8 cellular contexts compared by ENCODE assay signal in genomic region chrX:131827935-131828334, GRCh38.
A peak's percentile ranks its signal among the peaks of the same experiment; 100 is the strongest.
DNase-seq lines count a peak whose midpoint lies in the region; ATAC-seq, FAIRE-seq and TF ChIP-seq lines count a peak whose summit lies in the region.

No MANE protein-coding gene starts in this region.

- H3K9me3 ChIP-seq in CD4-positive, alpha-beta T cell (ENCODE audit: control insufficient read depth, low read length), result no peaks in the 10 kb centered on the region
- H3K9me3 ChIP-seq in astrocyte (ENCODE audit: insufficient read depth, low read depth, low read length), result no peaks in the 10 kb centered on the region

- no peaks in the 10 kb centered on the region for H3K79me2 ChIP-seq in astrocyte (ENCODE audit: insufficient read depth, low read length)

- no peaks in the 10 kb centered on the region for H3K27me3 ChIP-seq in CD4-positive, alpha-beta T cell (ENCODE audit: control insufficient read depth, insufficient read depth, low read length)
- no peaks in the 10 kb centered on the region for H3K27me3 ChIP-seq in astrocyte (ENCODE audit: insufficient read depth, low read length)

- no peak overlapping the region for H3K4me2 ChIP-seq in astrocyte (ENCODE audit: low read length)

- H3K4me1 Mint-ChIP-seq in CD4-positive, alpha-beta T cell (ENCODE audit: low read depth), result peaks cover 33% of the 10 kb centered on the region
- H3K4me1 Mint-ChIP-seq in astrocyte (ENCODE audit: low read depth, unreplicated experiment) (peaks cover 18% of the 10 kb centered on the region), neural crest cell (peaks cover 26% of the 10 kb centered on the region)

- H3K9ac ChIP-seq in astrocyte (ENCODE audit: low read length), result no peak overlapping the region

- DNase-seq in CD4-positive, alpha-beta T cell, result peak in 2 of 10 experiments; percentile 16 to 26
- DNase-seq in NCI-H2227 treated with DMSO at 0.1 percent for 48 hours (lab: John Stamatoyannopoulos, UW) (peak; percentile 24), astrocyte (ENCODE audit: low read depth) (no peak), neural crest cell (ENCODE audit: low read depth, low spot score) (no peak), SHP77 (lab: John Stamatoyannopoulos, UW) (no peak), omental fat pad (ENCODE audit: low spot score) (no peak)

- intact Hi-C loops in CD4-positive, alpha-beta T cell (cut with DNase I, micrococcal nuclease), result no loop called here

- no peaks in the 10 kb centered on the region for H3K9me3 Mint-ChIP-seq in CD4-positive, alpha-beta T cell
- H3K9me3 Mint-ChIP-seq in astrocyte (ENCODE audit: unreplicated experiment) (no peaks in the 10 kb centered on the region), neural crest cell (no peaks in the 10 kb centered on the region)

- no peak overlapping the region for H3K4me3 ChIP-seq in astrocyte (ENCODE audit: insufficient read depth, low read depth, low read length)

- no peaks in the 10 kb centered on the region for H3K4me1 ChIP-seq in astrocyte (ENCODE audit: insufficient read depth, low read length)

- H3K36me3 ChIP-seq in astrocyte (ENCODE audit: insufficient read depth, low read length), result no peaks in the 10 kb centered on the region

- POLR2A ChIA-PET in CD4-positive, alpha-beta T cell (lab: Charles Lee), result interaction anchor here (1.8 to 2.5 kb wide), 2 partner anchors 11 to 15 kb away, joined by 6 read pairs; no protein-coding TSS in a partner anchor

- no peak overlapping the region for H3K27ac ChIP-seq in CD4-positive, alpha-beta T cell (ENCODE audit: low read depth, low read length)
- no peak overlapping the region for H3K27ac ChIP-seq in astrocyte (ENCODE audit: low read depth, low read length)

- FAIRE-seq in astrocyte (lab: Jason Lieb, UNC), result no peak

- H4K20me1 ChIP-seq in astrocyte (ENCODE audit: insufficient read depth, low read length), result no peaks in the 10 kb centered on the region

- no peaks in the 10 kb centered on the region for H3K27me3 Mint-ChIP-seq in CD4-positive, alpha-beta T cell
- no peaks in the 10 kb centered on the region for H3K27me3 Mint-ChIP-seq in astrocyte (ENCODE audit: low read depth, unreplicated experiment)
- no peaks in the 10 kb centered on the region for H3K27me3 Mint-ChIP-seq in neural crest cell (ENCODE audit: low read depth)

- CTCF ChIA-PET in CD4-positive, alpha-beta T cell (lab: Charles Lee), result interaction anchor here (1.0 kb wide), 1 partner anchor 15 kb away, joined by 3 read pairs; no protein-coding TSS in a partner anchor

- H2AFZ ChIP-seq in astrocyte (ENCODE audit: low read depth, low read length), result no peak overlapping the region

- ATAC-seq in CD4-positive, alpha-beta T cell (ENCODE audit: poor library complexity), result peak; percentile 57
- ATAC-seq in GM18868 (IDR thresholded peaks at IDR 0.05; ENCODE audit: unreplicated experiment) (peak; percentile 41), HG03045 (IDR thresholded peaks at IDR 0.05; ENCODE audit: unreplicated experiment) (peak; percentile 48), omental fat pad (ENCODE audit: low FRiP score) (no peak)

- no peak overlapping the region for H3K27ac Mint-ChIP-seq in CD4-positive, alpha-beta T cell
- H3K27ac Mint-ChIP-seq in astrocyte (ENCODE audit: unreplicated experiment) (peak overlapping the region; percentile 72), neural crest cell (ENCODE audit: unreplicated experiment) (peak overlapping the region; percentile 23)

- no peak for TF ChIP-seq CTCF in CD4-positive, alpha-beta T cell (IDR thresholded peaks at IDR 0.05)
- TF ChIP-seq CTCF in astrocyte (IDR thresholded peaks at IDR 0.05; ENCODE audit: insufficient read depth, low read depth, low read length) (no peak), neural crest cell (conservative IDR thresholded peaks at IDR 0.05) (peak; percentile 40), omental fat pad (IDR thresholded peaks at IDR 0.05) (no peak)

- no peaks in the 10 kb centered on the region for H3K36me3 Mint-ChIP-seq in CD4-positive, alpha-beta T cell (ENCODE audit: low read depth)
- H3K36me3 Mint-ChIP-seq in astrocyte (ENCODE audit: low read depth, unreplicated experiment), result no peaks in the 10 kb centered on the region
- H3K36me3 Mint-ChIP-seq in neural crest cell (ENCODE audit: low read depth), result peaks cover 19% of the 10 kb centered on the region

- peak overlapping the region; percentile 54 for H3K4me3 Mint-ChIP-seq in CD4-positive, alpha-beta T cell
- H3K4me3 Mint-ChIP-seq in astrocyte (ENCODE audit: unreplicated experiment) (peak overlapping the region; percentile 79), neural crest cell (peak overlapping the region; percentile 73)
